In the genomic region with DNA sequence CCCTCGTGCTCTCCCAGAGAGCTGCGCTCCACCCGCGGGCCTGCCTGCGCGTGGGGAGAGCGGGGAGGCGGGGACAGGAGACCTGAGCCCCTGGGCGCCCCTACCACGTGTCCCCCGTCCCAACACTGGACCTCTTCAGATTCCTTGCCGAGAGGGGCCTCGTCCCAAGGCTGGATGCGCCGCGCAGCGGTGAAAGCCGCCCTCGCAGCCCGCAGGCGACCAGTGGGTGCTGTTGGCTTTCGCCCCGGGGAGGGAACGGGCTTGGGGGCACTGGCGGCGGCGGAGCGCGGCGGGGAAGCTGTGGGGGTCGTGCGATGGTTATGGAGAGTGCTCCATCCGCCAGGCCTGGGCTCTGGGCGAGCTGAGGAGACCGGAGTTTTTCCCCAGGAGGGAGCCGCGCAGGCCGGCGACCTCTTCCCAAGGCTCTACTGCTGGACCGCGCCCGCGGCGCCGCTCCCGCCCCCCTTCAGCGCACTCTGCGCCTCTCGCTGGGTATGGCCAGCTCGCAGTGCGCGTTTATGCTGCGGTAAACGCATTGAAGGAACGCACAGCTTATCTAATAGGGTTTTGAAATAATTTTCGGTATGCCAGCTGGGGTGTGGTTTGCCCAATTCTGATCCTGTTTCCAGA, we compare ENCODE assay signal across 10 cellular contexts. TPM values are rescaled to one million over a fixed set of nuclear protein-coding genes. Genes with fewer than 3 reads are reported as not detected.
DNase-seq lines count a peak whose midpoint lies in the region; ATAC-seq, FAIRE-seq and TF ChIP-seq lines count a peak whose summit lies in the region.
"Had no signal": no experiment of that assay in that cellular context is flagged by ENCODE, and none has a peak within 500 bp of the region (broad histone marks: within the 10 kb centered on the region; RNA-seq: fewer than 3 reads in every experiment).

No MANE protein-coding gene starts in this region.

- RAD21 ChIA-PET in GM12878 (lab: Charles Lee; ENCODE audit: unreplicated experiment), result no interaction called here

- in situ Hi-C loops in GM23248 (cut with MboI) (no loop called here), GM12878 (cut with MboI) (no loop called here)

- TF ChIP-seq EP300 in GM12878 (IDR thresholded peaks at IDR 0.05; ENCODE audit: borderline replicate concordance in 1 of 2, control insufficient read depth in 1 of 2, low read depth in 2 of 2, low read length in 2 of 2), result no peak

- H3K9ac ChIP-seq in GM23248 (no peak overlapping the region), GM12878 (ENCODE audit: control insufficient read depth, insufficient read depth, low read length) (no peak overlapping the region), mesenchymal stem cell (ENCODE audit: low read length) (no peak overlapping the region)

- peak overlapping the region; percentile 41 for H3K4me3 ChIP-seq in A673 (ENCODE audit: low read depth, low read length, poor library complexity, severe bottlenecking)
- peak overlapping the region; percentile 63 for H3K4me3 ChIP-seq in GM23248
- H3K4me3 ChIP-seq in GM12878, result peak overlapping the region; percentile 30; the same call in 1 of the 2 replicates
- H3K4me3 ChIP-seq in mesenchymal stem cell (ENCODE audit: insufficient read depth in 1 of 2, low read depth in 1 of 2, low read length in 2 of 2), result peak overlapping the region in 1 of 2 experiments; percentile 69

- TF ChIP-seq POLR2A in GM12878 (IDR thresholded peaks at IDR 0.05; ENCODE audit: low read depth, low read length), result no peak

- no peak overlapping the region for H3K4ac ChIP-seq in mesenchymal stem cell (ENCODE audit: low read depth in 1 of 2, low read length in 2 of 2)

- intact Hi-C loops in A673 (cut with micrococcal nuclease; ENCODE audit: unreplicated experiment) (no loop called here), GM12878 (cut with micrococcal nuclease; ENCODE audit: unreplicated experiment) (loop anchor here (10.0 kb wide), 1 partner anchor 248 kb away; no protein-coding TSS in a partner anchor)

- BruUV-seq in A673 (replicated peaks; lab: Mats Ljungman, UMichigan) (no TSS peak), GM12878 (replicated peaks; lab: Mats Ljungman, UMichigan) (no TSS peak)

- CTCF ChIA-PET in A673 (lab: Charles Lee), result no interaction called here
- CTCF ChIA-PET in GM12878 (lab: Yijun Ruan, JAX), result no interaction called here

- H2AK5ac ChIP-seq in mesenchymal stem cell (ENCODE audit: low read length, severe bottlenecking), result no peak overlapping the region

- no peaks in the 10 kb centered on the region for H3K9me2 ChIP-seq in GM23248 (ENCODE audit: insufficient read depth)

- no peak overlapping the region for H2BK15ac ChIP-seq in mesenchymal stem cell (ENCODE audit: low read depth, poor library complexity, severe bottlenecking)

- H2BK5ac ChIP-seq in mesenchymal stem cell (ENCODE audit: low read depth, low read length, poor library complexity, severe bottlenecking), result no peak overlapping the region

- SMC1A ChIA-PET in GM12878 (lab: Charles Lee; ENCODE audit: uncharacterized antibody, unreplicated experiment), result no interaction called here

- H3K27ac ChIP-seq in A673 (ENCODE audit: low read depth, low read length, poor library complexity, severe bottlenecking), result no peak overlapping the region
- H3K27ac ChIP-seq in GM23248, result no peak overlapping the region
- no peak overlapping the region for H3K27ac ChIP-seq in GM12878 (ENCODE audit: control insufficient read depth, insufficient read depth)
- H3K27ac ChIP-seq in mesenchymal stem cell (ENCODE audit: low read length, poor library complexity, severe bottlenecking), result no peak overlapping the region
- H3K27ac ChIP-seq: vagina had no signal

- POLR2A ChIA-PET in A673 (lab: Charles Lee; ENCODE audit: low non-redundant PET) (no interaction called here), GM12878 (lab: Charles Lee) (no interaction called here)

- H3K79me1 ChIP-seq in mesenchymal stem cell (replicated peaks; ENCODE audit: low read length, poor library complexity, severe bottlenecking), result no peaks in the 10 kb centered on the region

- no peaks in the 10 kb centered on the region for H3K36me3 ChIP-seq in A673 (ENCODE audit: insufficient read depth, low read length, poor library complexity, severe bottlenecking)
- H3K36me3 ChIP-seq in GM23248 (ENCODE audit: low read depth), result no peaks in the 10 kb centered on the region
- no peaks in the 10 kb centered on the region for H3K36me3 ChIP-seq in GM12878 (ENCODE audit: control insufficient read depth in 2 of 2, insufficient read depth in 2 of 2, low read length in 1 of 2)
- no peaks in the 10 kb centered on the region for H3K36me3 ChIP-seq in mesenchymal stem cell (ENCODE audit: control insufficient read depth in 1 of 2, insufficient read depth in 2 of 2, low read depth in 1 of 2, low read length in 2 of 2)
- H3K36me3 ChIP-seq: vagina had no signal

- peak; percentile 26; the same call in 1 of the 2 replicates for TF ChIP-seq RAD21 in GM12878 (IDR thresholded peaks at IDR 0.05; ENCODE audit: insufficient read depth, low read depth, low read length)

- H3K79me2 ChIP-seq in GM23248 (ENCODE audit: insufficient read depth) (no peaks in the 10 kb centered on the region), GM12878 (ENCODE audit: control insufficient read depth, insufficient read depth, low read length) (no peaks in the 10 kb centered on the region)

- ATAC-seq in GM12878 (peak; percentile 63), HG02840 (IDR thresholded peaks at IDR 0.05; ENCODE audit: low FRiP score, unreplicated experiment) (no peak), GM18517 (IDR thresholded peaks at IDR 0.05; ENCODE audit: unreplicated experiment) (no peak)

- DNase-seq in A673 (ENCODE audit: low spot score) (peak; percentile 42), GM23248 (peak; percentile 35), GM12878 (ENCODE audit: low read depth, low spot score) (no peak), mesenchymal stem cell (peak; percentile 37), GF-D8 (lab: John Stamatoyannopoulos, UW) (no peak), COLO829 (ENCODE audit: low spot score) (no peak)

- H3K27me3 ChIP-seq in A673 (replicated peaks; ENCODE audit: insufficient read depth, low read depth, low read length, poor library complexity), result peaks cover 58% of the 10 kb centered on the region
- H3K27me3 ChIP-seq in GM23248 (replicated peaks; ENCODE audit: insufficient read depth), result peaks cover 72% of the 10 kb centered on the region
- H3K27me3 ChIP-seq in GM12878 (replicated peaks in 1 of 2; ENCODE audit: control insufficient read depth in 2 of 2, insufficient read depth in 2 of 2, low read length in 1 of 2), result peaks cover 10 to 24% of the 10 kb centered on the region in 2 experiments
- H3K27me3 ChIP-seq in mesenchymal stem cell (ENCODE audit: control insufficient read depth in 1 of 2, insufficient read depth in 1 of 2, low read length in 2 of 2), result peaks cover 66 to 70% of the 10 kb centered on the region in 2 experiments
- H3K27me3 ChIP-seq: vagina had no signal

- H3K18ac ChIP-seq in mesenchymal stem cell (ENCODE audit: low read depth in 1 of 2, low read length in 2 of 2), result no peak overlapping the region

- H4K91ac ChIP-seq in mesenchymal stem cell (ENCODE audit: low read length), result no peak overlapping the region

- H2AFZ ChIP-seq in GM23248, result peak overlapping the region; percentile 66
- no peak overlapping the region for H2AFZ ChIP-seq in GM12878 (ENCODE audit: control insufficient read depth, low read depth, low read length)
- H2AFZ ChIP-seq in mesenchymal stem cell (ENCODE audit: low read depth, low read length), result peak overlapping the region; percentile 2

- WGBS in GM23248 (ENCODE audit: low coverage in 1 of 2, low lambda C conversion rate in 2 of 2, missing lambda C conversion rate in 2 of 2), 2 experiments, result 1% methylated on average over 37 to 46 of the region's 56 CpGs
- 30% methylated on average over 55 of the region's 56 CpGs for WGBS in GM12878 (ENCODE audit: insufficient coverage, insufficient replicate concordance, low lambda C conversion rate, missing lambda C conversion rate)
- WGBS in mesenchymal stem cell, result under 1% methylated on average over 47 of the region's 56 CpGs

- H3K4me1 ChIP-seq in A673 (ENCODE audit: insufficient read depth, low read length, poor library complexity, severe bottlenecking) (peaks cover 17% of the 10 kb centered on the region), GM23248 (ENCODE audit: insufficient read depth) (no peaks in the 10 kb centered on the region), GM12878 (ENCODE audit: control insufficient read depth, insufficient read depth, low read length) (no peaks in the 10 kb centered on the region), mesenchymal stem cell (ENCODE audit: control insufficient read depth, insufficient read depth, low read depth, low read length) (peaks cover 15% of the 10 kb centered on the region)

- H3K14ac ChIP-seq in mesenchymal stem cell (ENCODE audit: low read length in 2 of 2), result no peak overlapping the region

- no peak overlapping the region for H2BK12ac ChIP-seq in mesenchymal stem cell (ENCODE audit: low read length in 2 of 2)

- H4K20me1 ChIP-seq in GM23248 (ENCODE audit: insufficient read depth), result no peaks in the 10 kb centered on the region
- no peaks in the 10 kb centered on the region for H4K20me1 ChIP-seq in GM12878 (ENCODE audit: control insufficient read depth, insufficient read depth)

- H3F3A ChIP-seq in GM23248 (ENCODE audit: insufficient read depth), result no peaks in the 10 kb centered on the region

- no peak overlapping the region for H3K23ac ChIP-seq in mesenchymal stem cell (ENCODE audit: low read length in 2 of 2)

- no peak for FAIRE-seq in GM12878 (lab: Jason Lieb, UNC)
- FAIRE-seq: G401.6 had no signal

- H3K9me3 ChIP-seq in A673 (ENCODE audit: low read depth, low read length, poor library complexity, severe bottlenecking) (no peaks in the 10 kb centered on the region), GM23248 (ENCODE audit: low read depth) (no peaks in the 10 kb centered on the region), GM12878 (replicated peaks; ENCODE audit: control insufficient read depth, insufficient read depth, low read length) (no peaks in the 10 kb centered on the region), mesenchymal stem cell (ENCODE audit: control insufficient read depth, low read length) (no peaks in the 10 kb centered on the region)
- H3K9me3 ChIP-seq: vagina had no signal

- no peak overlapping the region for H2BK120ac ChIP-seq in mesenchymal stem cell (ENCODE audit: low read depth, low read length)

- no peak overlapping the region for H4K8ac ChIP-seq in mesenchymal stem cell (ENCODE audit: low read length)

- H3K4me2 ChIP-seq in GM23248 (ENCODE audit: unreplicated experiment), result peak overlapping the region; percentile 53
- H3K4me2 ChIP-seq in GM12878 (ENCODE audit: control insufficient read depth, insufficient read depth), result peak overlapping the region; percentile 43
- H3K4me2 ChIP-seq in mesenchymal stem cell (ENCODE audit: low read length, poor library complexity, severe bottlenecking), result peak overlapping the region; percentile 41

- TF ChIP-seq CTCF in A673 (conservative IDR thresholded peaks at IDR 0.05; ENCODE audit: low read depth, low read length) (peak; percentile 51), GM12878 (IDR thresholded peaks at IDR 0.05 in 2 of 3, conservative IDR thresholded peaks at IDR 0.05 in 1 of 3; ENCODE audit: control insufficient read depth in 2 of 3, extremely low read depth in 1 of 3, insufficient read depth in 1 of 3, low read depth in 3 of 3, low read length in 3 of 3) (peak in 2 of 3 experiments; percentile 5 to 25; a peak in 2 of 6 replicates)

RNA-seq across cellular contexts. Expression of a gene that starts 17.2 kb away (rescaled TPM):
- total RNA-seq in A673 (2021) (not detected in 2 replicates), GM12878 (2014; rRNA removed) (not detected in 2 replicates), GM12878 (2014; rRNA removed; fragmentation: Illumina TruSeq; extraction: Trizol) (not detected in 2 replicates), GM12878 (2021) (not detected in 2 replicates)
- total RNA-seq in GM23248 (2014; rRNA removed; shearing (Covaris generic)), result not detected in 2 replicates
- polyA plus RNA-seq in GM23248 (2016; fragmentation: Nextera tagmentation; extraction: Ambion mirVana) (not detected in 2 replicates), GM12878 (2011; rRNA removed) (not detected in 2 replicates), GM12878 (2014; fragmentation: Illumina TruSeq; extraction: Trizol) (not detected in 2 replicates), GM12878 (2014; fragmentation: Nextera tagmentation; extraction: Ambion mirVana) (not detected), GM12878 (2014; rRNA removed) (not detected in 2 replicates), GM12878 (2016; fragmentation: Nextera tagmentation; extraction: Ambion mirVana) (not detected)
- not detected in 2 replicates for total RNA-seq in GM12878 (2013; cell fraction: nucleolus; rRNA removed)
- not detected for polyA plus RNA-seq in GM12878 (2011; ENCODE audit: low read depth)
- polyA plus RNA-seq in GM12878 (2011; cell fraction: cytosol; rRNA removed), result not detected in 2 replicates
- not detected in 2 replicates for polyA plus RNA-seq in GM12878 (2011; cell fraction: nucleus; rRNA removed)
- polyA plus RNA-seq in GM12878 (2012), result not detected in 2 replicates
- not detected in 2 replicates for polyA minus RNA-seq in GM12878 (2011; rRNA and poly(A)+ RNA removed)
- not detected in 2 replicates for polyA minus RNA-seq in GM12878 (2011; cell fraction: cytosol; rRNA and poly(A)+ RNA removed)
- not detected in 2 replicates for polyA minus RNA-seq in GM12878 (2011; cell fraction: nucleus; rRNA and poly(A)+ RNA removed)
- not detected for polyA plus RNA-seq in mesenchymal stem cell (2013, experiment 1 of 2)
- not detected for polyA plus RNA-seq in mesenchymal stem cell (2013, experiment 2 of 2)
- total RNA-seq: vagina had no signal

Comparison
In these comparisons a context has a peak if more than half of its experiments do, and no peak if none do; other contexts are left out.
1. DNase-seq: peak in A673 (single experiment), GM23248 (single experiment) and mesenchymal stem cell (single experiment); none in GM12878 (single experiment), GF-D8 (single experiment) and COLO829 (single experiment).
2. Peak in every context shown above with its lines, with median percentiles within 50 percentile points of each other: H3K4me2 ChIP-seq.